1 cellular context compared by ENCODE assay signal in genomic region chr3:29475854-29476253, GRCh38.
TF ChIP-seq lines count a peak whose summit lies in the region.

No MANE protein-coding gene starts in this region.

TF ChIP-seq in IMR-90, 13 proteins besides CTCF, POLR2A, EP300 and RAD21:
- TF ChIP-seq MAZ (IDR thresholded peaks at IDR 0.05; ENCODE audit: borderline replicate concordance, low read depth, low read length) = no peak
